ENCODE assay signal across 8 cellular contexts in the genomic region with DNA sequence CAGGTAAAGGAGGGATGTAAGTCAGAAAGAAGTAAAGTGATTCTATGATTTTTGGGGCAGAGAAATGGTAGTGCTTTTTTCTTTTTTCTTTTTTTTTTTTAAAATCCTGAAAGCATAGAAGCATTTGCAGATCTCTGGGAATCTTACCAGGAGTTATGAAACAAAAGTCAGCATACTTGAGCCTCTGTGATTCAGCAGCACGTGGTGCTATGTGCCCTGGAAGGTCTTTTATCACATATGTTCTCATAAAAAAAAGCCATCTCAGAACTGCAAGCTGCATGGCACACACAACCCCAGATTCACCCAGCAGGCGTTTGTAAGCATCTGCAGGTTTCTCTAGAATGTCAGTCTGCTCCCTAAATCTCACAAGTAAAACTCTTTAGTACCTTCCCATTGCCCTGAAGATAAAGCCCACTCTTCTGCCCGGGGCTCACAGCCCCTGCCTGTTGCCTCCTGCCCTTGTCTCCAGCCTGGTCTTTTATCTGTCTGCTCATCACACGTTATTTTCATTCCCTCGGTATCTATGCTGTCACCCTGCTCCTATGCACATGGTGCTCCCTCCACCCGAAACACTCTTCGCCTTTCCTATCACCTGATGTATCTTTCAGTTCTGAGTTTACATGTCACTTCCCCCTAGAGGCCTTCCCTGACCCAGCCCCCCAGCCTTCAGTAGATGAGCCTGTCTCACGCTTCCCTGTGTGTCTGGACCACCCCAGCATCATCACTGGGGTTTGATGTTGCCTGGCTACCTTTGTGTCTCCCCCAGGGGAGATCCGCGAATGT.
DNase-seq lines count a peak whose midpoint lies in the region; ATAC-seq and TF ChIP-seq lines count a peak whose summit lies in the region.

No MANE protein-coding gene starts in this region.

- ATAC-seq in GM19438 (IDR thresholded peaks at IDR 0.05; ENCODE audit: low read depth, unreplicated experiment) = peak; percentile 95
- peak; percentile 89 for ATAC-seq in HG03342 (IDR thresholded peaks at IDR 0.05; ENCODE audit: unreplicated experiment)

- POLR2A ChIA-PET in AG04449 (lab: Yijun Ruan, JAX) = interaction anchor here (0.7 kb wide), 1 partner anchor 69 kb away, joined by 3 read pairs; no protein-coding TSS in a partner anchor

- no peak overlapping the region for H3K4me3 ChIP-seq in AG04449 (ENCODE audit: low read depth, low read length)

- no peak for TF ChIP-seq CTCF in AG04449 (IDR thresholded peaks at IDR 0.05; ENCODE audit: insufficient read depth, low read length, missing control alignments)

- CTCF ChIA-PET in AG04449 (lab: Yijun Ruan, JAX) = no interaction called here

- DNase-seq in AG04449 (ENCODE audit: low read depth, low spot score) (peak; percentile 72), fibroblast of gingiva (ENCODE audit: low read depth) (peak; percentile 88), DMS 273 treated with DMSO at 0.1 percent for 48 hours (lab: John Stamatoyannopoulos, UW) (no peak), NCI-H146 treated with DMSO at 0.1 percent for 48 hours (lab: John Stamatoyannopoulos, UW; ENCODE audit: unreplicated experiment) (no peak), NCI-H526 (lab: John Stamatoyannopoulos, UW) (no peak)
- DNase-seq in stimulated activated CD4-positive, alpha-beta T cell treated with anti-CD3 and anti-CD28 coated beads, Interleukin-4, amount 100 ng/mL, for 24 hours = no peak

Comparison
In these comparisons a context has a peak if more than half of its experiments do, and no peak if none do; other contexts are left out.
1. DNase-seq: peak in AG04449 (single experiment) and fibroblast of gingiva (single experiment); none in DMS 273 treated with DMSO at 0.1 percent for 48 hours (single experiment), NCI-H146 treated with DMSO at 0.1 percent for 48 hours (single experiment), NCI-H526 (0 of 2) and stimulated activated CD4-positive, alpha-beta T cell treated with anti-CD3 and anti-CD28 coated beads, Interleukin-4, amount 100 ng/mL, for 24 hours (single experiment).